21 cellular contexts compared by ENCODE assay signal in genomic region chr2:148922776-148923175, GRCh38. TPM values are rescaled to one million over a fixed set of nuclear protein-coding genes. Genes with fewer than 3 reads are reported as not detected.
DNase-seq lines count a peak whose midpoint lies in the region; ATAC-seq and TF ChIP-seq lines count a peak whose summit lies in the region.
"Had no signal": no experiment of that assay in that cellular context is flagged by ENCODE, and none has a peak within 500 bp of the region (broad histone marks: within the 10 kb centered on the region; RNA-seq: fewer than 3 reads in every experiment).

No MANE protein-coding gene starts in this region.

- H3K36me3 ChIP-seq in RWPE2 (ENCODE audit: low read depth): no peaks in the 10 kb centered on the region
- H3K36me3 ChIP-seq in esophagus muscularis mucosa: no peaks in the 10 kb centered on the region
- no peaks in the 10 kb centered on the region for H3K36me3 ChIP-seq in ascending aorta
- H3K36me3 ChIP-seq: lower lobe of right lung, ovary, right atrium auricular region had no signal

- H3K9me3 ChIP-seq in RWPE2 (ENCODE audit: severe bottlenecking) (peaks cover 2% of the 10 kb centered on the region), esophagus muscularis mucosa (peaks cover 0 to 12% (median 3%) of the 10 kb centered on the region in 4 donors), ascending aorta (peaks cover 0 to 4% of the 10 kb centered on the region in 2 donors)
- H3K9me3 ChIP-seq: ovary had no signal

- peak; percentile 40; the same call in 1 of the 3 replicates for ATAC-seq in RWPE2 (ENCODE audit: low read depth)
- ATAC-seq: activated CD8-positive, alpha-beta T cell treated with anti-CD3 and anti-CD28 coated beads for 36 hours; body of pancreas; lower lobe of right lung; mucosa of descending colon had no signal

- no peaks in the 10 kb centered on the region for H3K4me1 ChIP-seq in RWPE2 (ENCODE audit: insufficient read depth, poor library complexity, severe bottlenecking)
- H3K4me1 ChIP-seq in esophagus muscularis mucosa: peaks cover 0 to 4% (median 0%) of the 10 kb centered on the region in 4 donors
- no peaks in the 10 kb centered on the region for H3K4me1 ChIP-seq in ascending aorta
- H3K4me1 ChIP-seq: body of pancreas, right atrium auricular region had no signal

- H3K27me3 ChIP-seq in RWPE2 (ENCODE audit: insufficient read depth, poor library complexity, severe bottlenecking) (no peaks in the 10 kb centered on the region), esophagus muscularis mucosa (no peaks in the 10 kb centered on the region), ascending aorta (no peaks in the 10 kb centered on the region)
- H3K27me3 ChIP-seq: BLaER1 treated with 17β-estradiol and CSF1 and Interleukin-3, amounts not matched to agents 10 nM and 100 nM; body of pancreas; ovary; right atrium auricular region had no signal

- TF ChIP-seq EP300 in esophagus muscularis mucosa (IDR thresholded peaks at IDR 0.05): no peak

- TF ChIP-seq POLR2A in esophagus muscularis mucosa (IDR thresholded peaks at IDR 0.05; ENCODE audit: low read depth): no peak

- DNase-seq in DMS 273 (lab: John Stamatoyannopoulos, UW; ENCODE audit: unreplicated experiment) (peak; percentile 94), NCI-H1105 (lab: John Stamatoyannopoulos, UW) (peak; percentile 24), RWPE2 (ENCODE audit: low spot score) (no peak), esophagus muscularis mucosa (ENCODE audit: extremely low spot score) (peak; percentile 85), AG20443 (ENCODE audit: low spot score) (no peak), GDM1 (lab: John Stamatoyannopoulos, UW) (no peak), ascending aorta (ENCODE audit: low spot score in 2 of 2) (no peak)
- DNase-seq: activated CD4-positive, alpha-beta T cell treated with anti-CD3 and anti-CD28 coated beads for 1 hour; activated CD8-positive, alpha-beta T cell treated with anti-CD3 and anti-CD28 coated beads for 36 hours; activated effector memory CD4-positive, alpha-beta T cell treated with Interleukin-2 at 50 U/mL for 16 hours; body of pancreas; IMR-90; islet precursor cell; lower lobe of right lung; mucosa of descending colon; NCI-H187; NCI-H510A; ovary had no signal

- H3K27ac ChIP-seq in RWPE2 (ENCODE audit: poor library complexity, severe bottlenecking) (no peak overlapping the region), esophagus muscularis mucosa (replicated peaks in 1 of 4) (no peak overlapping the region), ascending aorta (no peak overlapping the region)
- H3K27ac ChIP-seq: BLaER1 treated with 17β-estradiol and CSF1 and Interleukin-3, amounts not matched to agents 10 nM and 100 nM; body of pancreas; coronary artery; lower lobe of right lung; ovary; right atrium auricular region had no signal

- no peak for TF ChIP-seq CTCF in RWPE2 (IDR thresholded peaks at IDR 0.05; ENCODE audit: poor library complexity, severe bottlenecking)
- TF ChIP-seq CTCF in esophagus muscularis mucosa (IDR thresholded peaks at IDR 0.05): no peak
- TF ChIP-seq CTCF in ascending aorta (IDR thresholded peaks at IDR 0.05): no peak

- intact Hi-C loops in esophagus muscularis mucosa (cut with DNase I) (no loop called here), ascending aorta (cut with DNase I) (no loop called here)

- H3K4me3 ChIP-seq in RWPE2 (ENCODE audit: severe bottlenecking): no peak overlapping the region
- no peak overlapping the region for H3K4me3 ChIP-seq in esophagus muscularis mucosa
- no peak overlapping the region for H3K4me3 ChIP-seq in ascending aorta
- H3K4me3 ChIP-seq: BLaER1 treated with 17β-estradiol and CSF1 and Interleukin-3, amounts not matched to agents 10 nM and 100 nM; body of pancreas; coronary artery; lower lobe of right lung; mucosa of descending colon; ovary; right atrium auricular region had no signal

RNA-seq across cellular contexts. Expression of gene KIF5C, which starts 47.7 kb away (rescaled TPM):
- 1 to 10 TPM; 2.9 to 4.6 (median 3.2) TPM for total RNA-seq in esophagus muscularis mucosa
- 6.2 TPM for total RNA-seq in ascending aorta

Comparison
In these comparisons a context has a peak if more than half of its experiments do, and no peak if none do; other contexts are left out.
1. DNase-seq: peak in DMS 273 (single experiment), NCI-H1105 (single experiment) and esophagus muscularis mucosa (single experiment); none in RWPE2 (single experiment), AG20443 (single experiment), GDM1 (single experiment) and ascending aorta (0 of 2).